Comparison of ENCODE assay signal across 17 cellular contexts in genomic region chr9:21527579-21527978, GRCh38. TPM values are rescaled to one million over a fixed set of nuclear protein-coding genes. Genes with fewer than 3 reads are reported as not detected.
DNase-seq lines count a peak whose midpoint lies in the region; ATAC-seq, FAIRE-seq and TF ChIP-seq lines count a peak whose summit lies in the region.
"Had no signal": no experiment of that assay in that cellular context is flagged by ENCODE, and none has a peak within 500 bp of the region (broad histone marks: within the 10 kb centered on the region; RNA-seq: fewer than 3 reads in every experiment).

No MANE protein-coding gene starts in this region.

- TF ChIP-seq CTCF in RWPE1 (conservative IDR thresholded peaks at IDR 0.05; ENCODE audit: low read depth), result no peak

- H3K9me3 Mint-ChIP-seq in stimulated activated naive B cell treated with anti-CD40 and anti-IgM and Interleukin-4, amounts not matched to agents 10 μg/mL and 1 μg/mL and 100 μg/mL, for 72 hours, result no peaks in the 10 kb centered on the region
- H3K9me3 Mint-ChIP-seq in activated naive CD4-positive, alpha-beta T cell treated with anti-CD3 and anti-CD28 coated beads for 36 hours, result peaks cover 5% of the 10 kb centered on the region
- H3K9me3 Mint-ChIP-seq: nephron had no signal

- ATAC-seq in GM19463 (IDR thresholded peaks at IDR 0.05; ENCODE audit: unreplicated experiment), result peak; percentile 69
- ATAC-seq in stimulated activated naive B cell treated with anti-CD40 and anti-IgM and Interleukin-4, amounts not matched to agents 10 μg/mL and 1 μg/mL and 100 μg/mL, for 72 hours (replicated peaks), result peak; percentile 70 to 80
- ATAC-seq: gastrocnemius medialis had no signal

- peaks cover 6 to 7% of the 10 kb centered on the region in 2 donors for H3K4me1 Mint-ChIP-seq in stimulated activated naive B cell treated with anti-CD40 and anti-IgM and Interleukin-4, amounts not matched to agents 10 μg/mL and 1 μg/mL and 100 μg/mL, for 72 hours
- peaks cover 3% of the 10 kb centered on the region for H3K4me1 Mint-ChIP-seq in activated naive CD4-positive, alpha-beta T cell treated with anti-CD3 and anti-CD28 coated beads for 36 hours (ENCODE audit: low read depth)
- H3K4me1 Mint-ChIP-seq: nephron had no signal

- H3K4me3 Mint-ChIP-seq in stimulated activated naive B cell treated with anti-CD40 and anti-IgM and Interleukin-4, amounts not matched to agents 10 μg/mL and 1 μg/mL and 100 μg/mL, for 72 hours, result no peak overlapping the region
- no peak overlapping the region for H3K4me3 Mint-ChIP-seq in activated naive CD4-positive, alpha-beta T cell treated with anti-CD3 and anti-CD28 coated beads for 36 hours
- H3K4me3 Mint-ChIP-seq: nephron had no signal

- no peak for FAIRE-seq in GM12892 (lab: Jason Lieb, UNC)

- H3K27ac Mint-ChIP-seq in stimulated activated naive B cell treated with anti-CD40 and anti-IgM and Interleukin-4, amounts not matched to agents 10 μg/mL and 1 μg/mL and 100 μg/mL, for 72 hours, result peak overlapping the region; percentile 26
- no peak overlapping the region for H3K27ac Mint-ChIP-seq in activated naive CD4-positive, alpha-beta T cell treated with anti-CD3 and anti-CD28 coated beads for 36 hours
- H3K27ac Mint-ChIP-seq: nephron had no signal

- H3K27me3 Mint-ChIP-seq in stimulated activated naive B cell treated with anti-CD40 and anti-IgM and Interleukin-4, amounts not matched to agents 10 μg/mL and 1 μg/mL and 100 μg/mL, for 72 hours, result peaks cover 35 to 64% of the 10 kb centered on the region in 2 donors
- no peaks in the 10 kb centered on the region for H3K27me3 Mint-ChIP-seq in activated naive CD4-positive, alpha-beta T cell treated with anti-CD3 and anti-CD28 coated beads for 36 hours (ENCODE audit: low read depth)

- H3K36me3 Mint-ChIP-seq in stimulated activated naive B cell treated with anti-CD40 and anti-IgM and Interleukin-4, amounts not matched to agents 10 μg/mL and 1 μg/mL and 100 μg/mL, for 72 hours, result no peaks in the 10 kb centered on the region
- H3K36me3 Mint-ChIP-seq in activated naive CD4-positive, alpha-beta T cell treated with anti-CD3 and anti-CD28 coated beads for 36 hours (ENCODE audit: low read depth), result peaks cover 19% of the 10 kb centered on the region

- CTCF ChIA-PET in RWPE1 (lab: Yijun Ruan, JAX), result no interaction called here
- CTCF ChIA-PET in activated naive CD4-positive, alpha-beta T cell treated with anti-CD3 and anti-CD28 coated beads for 36 hours (lab: Charles Lee), result no interaction called here

- POLR2A ChIA-PET in RWPE1 (lab: Yijun Ruan, JAX; ENCODE audit: low non-redundant PET), result no interaction called here

- DNase-seq in GM12892 (ENCODE audit: insufficient read length) (peak; percentile 7), RWPE1 (ENCODE audit: low spot score) (no peak), NCI-H510A treated with DMSO at 0.1 percent for 48 hours (lab: John Stamatoyannopoulos, UW) (no peak), hepatic stellate cell (ENCODE audit: low spot score) (no peak)
- DNase-seq in stimulated activated naive B cell treated with anti-CD40 and anti-IgM and Interleukin-4, amounts not matched to agents 10 μg/mL and 1 μg/mL and 100 μg/mL, for 72 hours, result no peak
- no peak for DNase-seq in activated naive CD4-positive, alpha-beta T cell treated with anti-CD3 and anti-CD28 coated beads for 36 hours
- DNase-seq: activated naive CD4-positive, alpha-beta T cell; gastrocnemius medialis; IMR-90; NCI-H1105; NCI-H2227 treated with DMSO at 0.1 percent for 48 hours; SW 1271; thyroid gland had no signal

- TF ChIP-seq POLR2A in GM12892 (IDR thresholded peaks at IDR 0.05; ENCODE audit: low read depth, low read length), result no peak

- peak overlapping the region; percentile 47 for H3K27ac ChIP-seq in RWPE1
- H3K27ac ChIP-seq: breast epithelium, gastrocnemius medialis, thyroid gland had no signal

- intact Hi-C loops in activated naive CD4-positive, alpha-beta T cell treated with anti-CD3 and anti-CD28 coated beads for 36 hours (cut with micrococcal nuclease), result no loop called here

RNA-seq across cellular contexts. Expression of gene IFNE, which starts 45.5 kb away (rescaled TPM):
- polyA plus RNA-seq in GM12892 (2012; ENCODE audit: missing spikeins), result not detected
- total RNA-seq in activated naive CD4-positive, alpha-beta T cell treated with anti-CD3 and anti-CD28 coated beads for 36 hours, result not detected
- total RNA-seq: gastrocnemius medialis, lung had no signal
